In genomic region chr5:38666668-38667498, GRCh38 we compare ENCODE assay signal across 8 cellular contexts.
A peak's percentile ranks its signal among the peaks of the same experiment; 100 is the strongest.
DNase-seq lines count a peak whose midpoint lies in the region; ATAC-seq and TF ChIP-seq lines count a peak whose summit lies in the region.

No MANE protein-coding gene starts in this region.

- TF ChIP-seq CTCF in GM12875 (IDR thresholded peaks at IDR 0.05; ENCODE audit: borderline replicate concordance, insufficient read depth, low read depth, low read length) (peak; percentile 51; the same call in 1 of the 2 replicates), OCI-LY3 (IDR thresholded peaks at IDR 0.05; ENCODE audit: low read depth, low read length) (peak; percentile 42), fibroblast of lung (conservative IDR thresholded peaks at IDR 0.05 in 1 of 2, IDR thresholded peaks at IDR 0.05 in 1 of 2; ENCODE audit: low read depth in 1 of 2, low read length in 2 of 2) (peak; percentile 41 to 68)

- no peak overlapping the region for H3K4me2 ChIP-seq in OCI-LY3 (ENCODE audit: low read length)
- H3K4me2 ChIP-seq in fibroblast of lung (ENCODE audit: extremely low read depth, insufficient read depth, low read length), result no peak overlapping the region

- H3K27ac ChIP-seq in OCI-LY3 (ENCODE audit: low read length), result no peak overlapping the region
- H3K27ac ChIP-seq in fibroblast of lung (ENCODE audit: insufficient read depth, low read length), result no peak overlapping the region
- H3K27ac ChIP-seq in naive thymus-derived CD4-positive, alpha-beta T cell (ENCODE audit: low read depth, low read length), result no peak overlapping the region

- ATAC-seq in naive thymus-derived CD4-positive, alpha-beta T cell, result no peak

- H3K79me2 ChIP-seq in OCI-LY3 (ENCODE audit: low read length) (no peaks in the 10 kb centered on the region), fibroblast of lung (ENCODE audit: control insufficient read depth, insufficient read depth, low read length) (no peaks in the 10 kb centered on the region)

- no peaks in the 10 kb centered on the region for H3K9me3 ChIP-seq in OCI-LY3 (ENCODE audit: insufficient read depth, low read length)
- no peaks in the 10 kb centered on the region for H3K9me3 ChIP-seq in fibroblast of lung (ENCODE audit: control insufficient read depth, insufficient read depth, low read depth, low read length)
- H3K9me3 ChIP-seq in naive thymus-derived CD4-positive, alpha-beta T cell (ENCODE audit: control insufficient read depth in 2 of 3, low read length in 3 of 3), result no peaks in the 10 kb centered on the region

- H3K27me3 Mint-ChIP-seq in naive thymus-derived CD4-positive, alpha-beta T cell, result peaks cover 12 to 40% (median 27%) of the 10 kb centered on the region in 5 donors

- DNase-seq in fibroblast of lung (ENCODE audit: low read depth in 2 of 2), result peak; percentile 52 to 75
- DNase-seq in renal cortical epithelial cell (ENCODE audit: low read depth), result peak; percentile 51
- no peak for DNase-seq in naive thymus-derived CD4-positive, alpha-beta T cell
- no peak for DNase-seq in amygdala (lab: John Stamatoyannopoulos, UW)
- no peak for DNase-seq in stimulated activated CD4-positive, alpha-beta T cell treated with anti-CD3 and anti-CD28 coated beads, Interleukin-4, amount 100 ng/mL, for 4 hours
- no peak for DNase-seq in NCI-H146 treated with DMSO at 0.1 percent for 48 hours (lab: John Stamatoyannopoulos, UW; ENCODE audit: unreplicated experiment)

- intact Hi-C loops in naive thymus-derived CD4-positive, alpha-beta T cell (cut with micrococcal nuclease), result loop anchor here in 1 of 2 donors (1.0 kb wide), 1 partner anchor 226 kb away; no protein-coding TSS in a partner anchor

- H2AFZ ChIP-seq in OCI-LY3 (ENCODE audit: low read depth, low read length), result no peak overlapping the region
- no peak overlapping the region for H2AFZ ChIP-seq in fibroblast of lung (ENCODE audit: low read length)

- H3K4me3 Mint-ChIP-seq in naive thymus-derived CD4-positive, alpha-beta T cell, result no peak overlapping the region

- H3K27me3 ChIP-seq in OCI-LY3 (ENCODE audit: low read depth, low read length), result peaks cover 34% of the 10 kb centered on the region
- H3K27me3 ChIP-seq in fibroblast of lung (ENCODE audit: control insufficient read depth, insufficient read depth, low read length), result no peaks in the 10 kb centered on the region
- no peaks in the 10 kb centered on the region for H3K27me3 ChIP-seq in naive thymus-derived CD4-positive, alpha-beta T cell (ENCODE audit: control insufficient read depth in 2 of 2, insufficient read depth in 2 of 2, low read length in 2 of 2)

- H3K36me3 Mint-ChIP-seq in naive thymus-derived CD4-positive, alpha-beta T cell, result no peaks in the 10 kb centered on the region

- H3K36me3 ChIP-seq in OCI-LY3 (replicated peaks; ENCODE audit: low read depth, low read length), result no peaks in the 10 kb centered on the region
- no peaks in the 10 kb centered on the region for H3K36me3 ChIP-seq in fibroblast of lung (ENCODE audit: control insufficient read depth, insufficient read depth, low read length)
- no peaks in the 10 kb centered on the region for H3K36me3 ChIP-seq in naive thymus-derived CD4-positive, alpha-beta T cell (ENCODE audit: control insufficient read depth in 2 of 3, insufficient read depth in 3 of 3, low read length in 3 of 3)

- POLR2A ChIA-PET in naive thymus-derived CD4-positive, alpha-beta T cell (lab: Charles Lee), result no interaction called here

- H3K27ac Mint-ChIP-seq in naive thymus-derived CD4-positive, alpha-beta T cell, result no peak overlapping the region

- H3K9ac ChIP-seq in OCI-LY3 (ENCODE audit: low read length) (no peak overlapping the region), fibroblast of lung (ENCODE audit: insufficient read depth, low read length) (no peak overlapping the region)

- H3K4me3 ChIP-seq in GM12875 (ENCODE audit: low read depth, low read length) (no peak overlapping the region), OCI-LY3 (ENCODE audit: low read length) (no peak overlapping the region), fibroblast of lung (replicated peaks in 1 of 4; ENCODE audit: control extremely low read depth in 1 of 4, insufficient read depth in 1 of 4, low read depth in 3 of 4, low read length in 4 of 4) (no peak overlapping the region)
- H3K4me3 ChIP-seq in naive thymus-derived CD4-positive, alpha-beta T cell (ENCODE audit: low read length), result no peak overlapping the region

- H4K20me1 ChIP-seq in OCI-LY3 (ENCODE audit: insufficient read depth, low read length) (no peaks in the 10 kb centered on the region), fibroblast of lung (ENCODE audit: control insufficient read depth, extremely low read depth, insufficient read depth, low read length) (no peaks in the 10 kb centered on the region)

- H3K4me1 Mint-ChIP-seq in naive thymus-derived CD4-positive, alpha-beta T cell, result no peaks in the 10 kb centered on the region

- H3K4me1 ChIP-seq in OCI-LY3 (ENCODE audit: low read length) (no peaks in the 10 kb centered on the region), fibroblast of lung (ENCODE audit: control insufficient read depth, extremely low read depth, insufficient read depth, low read length) (no peaks in the 10 kb centered on the region)
- H3K4me1 ChIP-seq in naive thymus-derived CD4-positive, alpha-beta T cell (ENCODE audit: control insufficient read depth in 2 of 2, insufficient read depth in 2 of 2, low read length in 2 of 2), result no peaks in the 10 kb centered on the region

- CTCF ChIA-PET in naive thymus-derived CD4-positive, alpha-beta T cell (lab: Charles Lee), result no interaction called here

- peaks cover 0 to 1% (median 0%) of the 10 kb centered on the region in 11 donors for H3K9me3 Mint-ChIP-seq in naive thymus-derived CD4-positive, alpha-beta T cell

Comparison
In these comparisons a context has a peak if more than half of its experiments do, and no peak if none do; other contexts are left out.
1. DNase-seq: peak in fibroblast of lung (2 of 2) and renal cortical epithelial cell (single experiment); none in naive thymus-derived CD4-positive, alpha-beta T cell (0 of 9), amygdala (0 of 56), stimulated activated CD4-positive, alpha-beta T cell treated with anti-CD3 and anti-CD28 coated beads, Interleukin-4, amount 100 ng/mL, for 4 hours (0 of 2) and NCI-H146 treated with DMSO at 0.1 percent for 48 hours (single experiment).
2. Peak in every context shown above with its lines, with median percentiles within 50 percentile points of each other: CTCF ChIP-seq.